Comparison of ENCODE assay signal across 23 cellular contexts in genomic region chr20:45510242-45510862, GRCh38.
"Had no signal": no experiment of that assay in that cellular context is flagged by ENCODE, and none has a peak within 500 bp of the region (broad histone marks: within the 10 kb centered on the region; RNA-seq: fewer than 3 reads in every experiment).

No MANE protein-coding gene starts in this region.

- H3K27ac Mint-ChIP-seq: activated CD4-positive, alpha-beta memory T cell treated with anti-CD3 and anti-CD28 coated beads, Interleukin-2, amount 10 ng/mL, durations not matched to agents 7 days and 5 days; activated CD4-positive, alpha-beta T cell treated with anti-CD3 and anti-CD28 coated beads, Interleukin-2, amount 10 ng/mL, durations not matched to agents 24 days and 14 days; activated naive CD4-positive, alpha-beta T cell treated with anti-CD3 and anti-CD28 coated beads, Interleukin-2, amount 10 ng/mL, durations not matched to agents 7 days and 5 days; activated T-cell treated with anti-CD3 and anti-CD28 coated beads, Interleukin-2, amount 50 U/mL, for 72 hours; dendritic cell treated with granulocyte-macrophage colony-stimulating factor and Interleukin-4, amounts not matched to agents 40 ng/mL and 50 ng/mL, for 4 days; natural killer cell; progenitor cell of endocrine pancreas; T-cell; T-helper 2 cell treated with Interferon-gamma antibody and Interleukin-4, amounts not matched to agents 5 μg/mL and 100 μg/mL, for 36 hours had no signal

- H3K4me1 ChIP-seq: body of pancreas, left ventricle myocardium inferior, upper lobe of left lung had no signal

- H3K4me3 ChIP-seq: body of pancreas, left ventricle myocardium inferior, upper lobe of left lung had no signal

- H3K27me3 ChIP-seq: body of pancreas, upper lobe of left lung had no signal

- H3K36me3 ChIP-seq: left ventricle myocardium inferior, upper lobe of left lung had no signal

- ATAC-seq: activated CD4-positive, CD25-positive, alpha-beta regulatory T cell treated with anti-CD3 and anti-CD28 coated beads, Interleukin-2, amount 50 U/mL, for 24 hours; activated T-cell treated with anti-CD3 and anti-CD28 coated beads, Interleukin-2, amount 50 U/mL, for 72 hours; body of pancreas; natural killer cell; T-cell had no signal

- H3K4me1 Mint-ChIP-seq: natural killer cell had no signal

- H3K4me3 Mint-ChIP-seq: activated CD4-positive, alpha-beta memory T cell treated with anti-CD3 and anti-CD28 coated beads, Interleukin-2, amount 10 ng/mL, durations not matched to agents 7 days and 5 days; activated CD4-positive, alpha-beta T cell treated with anti-CD3 and anti-CD28 coated beads, Interleukin-2, amount 10 ng/mL, durations not matched to agents 24 days and 14 days; activated naive CD4-positive, alpha-beta T cell treated with anti-CD3 and anti-CD28 coated beads, Interleukin-2, amount 10 ng/mL, durations not matched to agents 7 days and 5 days; activated T-cell treated with anti-CD3 and anti-CD28 coated beads, Interleukin-2, amount 50 U/mL, for 72 hours; dendritic cell treated with granulocyte-macrophage colony-stimulating factor and Interleukin-4, amounts not matched to agents 40 ng/mL and 50 ng/mL, for 4 days; natural killer cell; T-cell; T-helper 2 cell treated with Interferon-gamma antibody and Interleukin-4, amounts not matched to agents 5 μg/mL and 100 μg/mL, for 36 hours had no signal

- DNase-seq: activated CD4-positive, alpha-beta memory T cell treated with anti-CD3 and anti-CD28 coated beads, Interleukin-2, amount 10 ng/mL, durations not matched to agents 7 days and 5 days; activated CD4-positive, alpha-beta T cell treated with anti-CD3 and anti-CD28 coated beads, Interleukin-2, amount 10 ng/mL, durations not matched to agents 24 days and 14 days; activated effector memory CD4-positive, alpha-beta T cell treated with Interleukin-2 at 50 U/mL for 16 hours; activated naive CD4-positive, alpha-beta T cell treated with anti-CD3 and anti-CD28 coated beads, Interleukin-2, amount 10 ng/mL, durations not matched to agents 7 days and 5 days; activated T-cell treated with anti-CD3 and anti-CD28 coated beads, Interleukin-2, amount 50 U/mL, for 72 hours; anterior cingulate cortex; body of pancreas; caudate nucleus; effector CD4-positive, alpha-beta T cell; erythroblast; left ventricle myocardium inferior; midbrain; natural killer cell; stimulated activated CD4-positive, alpha-beta T cell treated with anti-CD3 and anti-CD28 coated beads, Interleukin-2, amount 100 ng/mL, for 48 hours; stimulated activated CD8-positive, alpha-beta memory T cell treated with anti-CD3 and anti-CD28 coated beads, Interleukin-4, amount 100 ng/mL, for 48 hours; stimulated activated naive CD4-positive, alpha-beta T cell; T-cell; upper lobe of left lung had no signal

- H3K9me3 ChIP-seq: body of pancreas, left ventricle myocardium inferior, upper lobe of left lung had no signal

- H3K27ac ChIP-seq: body of pancreas, left ventricle myocardium inferior, upper lobe of left lung, VCaP had no signal

- H3K9me3 Mint-ChIP-seq: activated CD4-positive, alpha-beta memory T cell treated with anti-CD3 and anti-CD28 coated beads, Interleukin-2, amount 10 ng/mL, durations not matched to agents 7 days and 5 days; activated CD4-positive, alpha-beta T cell treated with anti-CD3 and anti-CD28 coated beads, Interleukin-2, amount 10 ng/mL, durations not matched to agents 24 days and 14 days; activated naive CD4-positive, alpha-beta T cell treated with anti-CD3 and anti-CD28 coated beads, Interleukin-2, amount 10 ng/mL, durations not matched to agents 7 days and 5 days; activated T-cell treated with anti-CD3 and anti-CD28 coated beads, Interleukin-2, amount 50 U/mL, for 72 hours; dendritic cell treated with granulocyte-macrophage colony-stimulating factor and Interleukin-4, amounts not matched to agents 40 ng/mL and 50 ng/mL, for 4 days; natural killer cell; T-cell; T-helper 2 cell treated with Interferon-gamma antibody and Interleukin-4, amounts not matched to agents 5 μg/mL and 100 μg/mL, for 36 hours had no signal

- H3K36me3 Mint-ChIP-seq: activated naive CD4-positive, alpha-beta T cell treated with anti-CD3 and anti-CD28 coated beads, Interleukin-2, amount 10 ng/mL, durations not matched to agents 7 days and 5 days; natural killer cell; T-cell had no signal
